8 cellular contexts compared by ENCODE assay signal in the genomic region with DNA sequence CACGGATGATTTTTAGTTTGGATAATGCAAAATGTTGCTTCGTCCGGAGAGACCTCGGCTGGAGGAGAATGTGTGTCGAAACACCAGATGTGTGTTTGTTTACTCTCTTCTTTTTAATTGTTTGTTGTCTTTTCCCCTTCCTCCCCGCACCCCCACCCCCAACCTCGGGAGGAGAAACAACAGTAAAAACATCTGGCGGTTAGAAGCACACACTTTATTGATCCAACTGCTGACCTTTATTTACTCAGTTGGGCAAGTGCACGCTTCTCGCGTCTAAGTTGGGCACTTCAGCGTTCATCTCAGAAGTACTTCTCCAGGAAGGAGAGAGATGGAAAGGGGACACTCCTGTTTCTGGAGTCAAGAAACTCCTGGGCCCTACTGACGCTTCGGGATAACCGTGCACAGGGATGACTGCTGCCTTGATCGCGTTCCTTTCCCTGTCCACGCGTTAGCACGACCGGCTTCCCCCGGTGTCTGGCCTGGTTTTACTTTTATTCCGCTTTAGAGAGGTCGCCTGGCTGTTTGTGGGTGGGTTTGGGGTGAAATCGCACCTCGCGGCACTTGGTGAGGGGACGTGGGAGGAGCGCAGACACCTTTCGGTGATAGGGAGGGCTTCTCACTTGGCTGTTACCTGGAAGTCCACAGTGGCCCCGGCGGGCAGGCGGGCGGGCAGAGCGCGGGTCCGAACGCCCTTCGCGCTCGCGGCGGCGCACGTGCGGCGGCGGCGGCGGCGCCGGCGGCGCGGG.
DNase-seq lines count a peak whose midpoint lies in the region; ATAC-seq and TF ChIP-seq lines count a peak whose summit lies in the region.

No MANE protein-coding gene starts in this region.

- peak; percentile 4 to 11 for ATAC-seq in lower lobe of right lung
- no peak for ATAC-seq in HG03342 (IDR thresholded peaks at IDR 0.05; ENCODE audit: unreplicated experiment)

- H3K4me2 ChIP-seq in mammary epithelial cell (ENCODE audit: insufficient read depth, low read depth, low read length): peak overlapping the region; percentile 78

- no peak overlapping the region for H3K9ac ChIP-seq in mammary epithelial cell (ENCODE audit: insufficient read depth, low read length)

- H2AFZ ChIP-seq in mammary epithelial cell (ENCODE audit: low read depth, low read length): peak overlapping the region; percentile 20

- no peaks in the 10 kb centered on the region for H3K79me2 ChIP-seq in mammary epithelial cell (ENCODE audit: insufficient read depth, low read length)

- CTCF ChIA-PET in mammary epithelial cell (lab: Charles Lee; ENCODE audit: low non-redundant PET): no interaction called here

- DNase-seq in DMS79 treated with DMSO at 0.1 percent for 48 hours (lab: John Stamatoyannopoulos, UW) (peak; percentile 4), DMS79 (lab: John Stamatoyannopoulos, UW) (no peak), NCI-H187 (lab: John Stamatoyannopoulos, UW) (peak; percentile 67 to 69), mammary epithelial cell (peak; percentile 3), lower lobe of right lung (peak; percentile 46), transverse colon (peak; percentile 42), NCI-H1930 (lab: John Stamatoyannopoulos, UW) (no peak)

- 18% methylated on average over 8 of the region's 55 CpGs for WGBS in mammary epithelial cell (ENCODE audit: low coverage, missing lambda C conversion rate)
- WGBS in transverse colon (ENCODE audit: low coverage in 1 of 2), 2 donors: 2 to 3% methylated on average over 8 to 55 of the region's 55 CpGs

- H3K4me1 ChIP-seq in mammary epithelial cell (ENCODE audit: insufficient read depth, low read length) (peaks cover 13% of the 10 kb centered on the region), lower lobe of right lung (peaks cover 29% of the 10 kb centered on the region), transverse colon (peaks cover 0 to 67% (median 24%) of the 10 kb centered on the region in 4 donors)

- dilution Hi-C loops in mammary epithelial cell (cut with HindIII; ENCODE audit: low sequenced_read_pairs): no loop called here

- H3K27me3 ChIP-seq in mammary epithelial cell (ENCODE audit: insufficient read depth, low read length) (peaks cover 57% of the 10 kb centered on the region), lower lobe of right lung (ENCODE audit: low read depth) (peaks cover 54% of the 10 kb centered on the region), transverse colon (peaks cover 49% of the 10 kb centered on the region)

- TF ChIP-seq POLR2A in transverse colon (IDR thresholded peaks at IDR 0.05): no peak

- no peaks in the 10 kb centered on the region for H4K20me1 ChIP-seq in mammary epithelial cell (ENCODE audit: insufficient read depth, low read length)

- H3K36me3 ChIP-seq in mammary epithelial cell (ENCODE audit: insufficient read depth, low read length) (no peaks in the 10 kb centered on the region), lower lobe of right lung (no peaks in the 10 kb centered on the region), transverse colon (no peaks in the 10 kb centered on the region)

- intact Hi-C loops in mammary epithelial cell (cut with micrococcal nuclease): loop anchor here (10.0 kb wide), 3 partner anchors 228 to 1818 kb away; no protein-coding TSS in a partner anchor
- intact Hi-C loops in lower lobe of right lung (cut with DNase I): no loop called here
- intact Hi-C loops in transverse colon (cut with DNase I; ENCODE audit: low total_unique reads): loop anchor here (5.0 to 10.0 kb wide), 3 partner anchors 325 to 838 kb away; a partner anchor contains a TSS

- H3K27ac ChIP-seq in mammary epithelial cell (ENCODE audit: insufficient read depth, low read depth, low read length) (no peak overlapping the region), lower lobe of right lung (peak overlapping the region; percentile 81), transverse colon (peak overlapping the region; percentile 95 to 98 (median 96))

- TF ChIP-seq CTCF in mammary epithelial cell (conservative IDR thresholded peaks at IDR 0.05 in 1 of 2, IDR thresholded peaks at IDR 0.05 in 1 of 2; ENCODE audit: extremely low read depth in 1 of 2, insufficient read depth in 1 of 2, low read depth in 1 of 2, low read length in 2 of 2) (no peak), lower lobe of right lung (IDR thresholded peaks at IDR 0.05) (no peak), transverse colon (IDR thresholded peaks at IDR 0.05) (no peak)

- no peak for TF ChIP-seq EP300 in transverse colon (IDR thresholded peaks at IDR 0.05; ENCODE audit: low read depth)

- H3K4me3 ChIP-seq in mammary epithelial cell (replicated peaks in 1 of 3; ENCODE audit: insufficient read depth in 1 of 3, low read depth in 2 of 3, low read length in 3 of 3): no peak overlapping the region
- peak overlapping the region; percentile 58 for H3K4me3 ChIP-seq in lower lobe of right lung
- peak overlapping the region; percentile 65 to 85 (median 70) for H3K4me3 ChIP-seq in transverse colon

- H3K9me3 ChIP-seq in mammary epithelial cell (replicated peaks; ENCODE audit: insufficient read depth, low read length) (no peaks in the 10 kb centered on the region), lower lobe of right lung (no peaks in the 10 kb centered on the region), transverse colon (no peaks in the 10 kb centered on the region)

- no TSS peak for BruUV-seq in mammary epithelial cell (replicated peaks; lab: Mats Ljungman, UMichigan)

- in situ Hi-C loops in mammary epithelial cell (cut with MboI; ENCODE audit: low sequenced_read_pairs in 2 of 2) (loop anchor here (25.0 kb wide), 2 partner anchors 300 to 325 kb away; a partner anchor contains a TSS), transverse colon (cut with MboI; ENCODE audit: low pct_ligation_motif_present in 1 of 4, low pct_unique_long_range_greater_than_20kb in 1 of 4, low sequenced_read_pairs in 3 of 4) (loop anchor here in 3 of 4 donors (10.0 to 25.0 kb wide), 4 partner anchors 325 to 575 kb away; a partner anchor contains a TSS)

Comparison
In these comparisons a context has a peak if more than half of its experiments do, and no peak if none do; other contexts are left out.
1. DNase-seq: peak in DMS79 treated with DMSO at 0.1 percent for 48 hours (single experiment), NCI-H187 (2 of 2), mammary epithelial cell (single experiment), lower lobe of right lung (single experiment) and transverse colon (single experiment); none in DMS79 (single experiment) and NCI-H1930 (0 of 2).
2. H3K4me3 ChIP-seq: peak in lower lobe of right lung (single experiment) and transverse colon (4 of 4); none in mammary epithelial cell (0 of 3).